Comparison of ENCODE assay signal across 8 cellular contexts in the genomic region with DNA sequence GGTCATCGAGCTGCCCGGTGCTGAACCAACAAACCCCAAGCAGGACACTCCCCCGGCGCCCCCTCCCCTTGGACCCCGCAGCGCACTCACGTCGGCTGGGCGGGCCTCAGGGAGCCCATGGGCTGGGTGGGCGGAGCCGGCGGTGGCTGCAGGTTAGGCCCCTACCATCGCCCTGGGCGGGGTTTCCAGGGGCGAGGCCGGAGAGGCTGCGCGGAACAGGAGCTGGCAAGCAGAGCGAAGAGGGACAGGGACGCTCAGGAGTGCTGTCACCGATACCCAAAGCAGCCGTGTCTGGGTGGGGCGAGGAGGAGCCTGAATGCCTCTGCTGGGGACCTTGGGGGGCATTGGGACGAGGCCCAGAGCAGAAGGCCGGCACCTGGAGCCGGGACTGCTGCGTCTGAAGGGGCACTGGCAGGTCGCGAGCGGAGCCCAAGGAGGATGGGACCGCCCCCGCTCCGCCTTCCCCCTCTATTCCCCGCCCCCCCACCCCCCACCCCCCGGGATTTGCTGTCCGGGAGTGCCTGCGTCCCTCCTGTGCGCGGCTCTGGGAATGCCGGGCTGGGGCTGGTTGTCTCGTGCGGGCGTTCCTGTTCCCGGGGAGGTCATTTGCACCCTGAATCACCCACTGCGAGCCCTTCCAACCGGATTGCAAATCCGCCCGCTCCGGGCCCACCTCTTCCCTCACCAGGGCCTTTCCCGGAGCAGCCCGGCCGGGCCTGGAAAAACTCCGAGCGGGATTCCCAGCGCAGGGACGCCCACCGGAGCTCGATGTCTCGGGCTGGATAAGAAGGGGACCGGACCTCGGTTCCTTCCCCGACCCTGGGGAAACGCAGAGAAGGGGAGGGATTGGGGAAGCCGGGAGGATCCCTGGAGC. TPM values are rescaled to one million over a fixed set of nuclear protein-coding genes. Genes with fewer than 3 reads are reported as not detected.
DNase-seq lines count a peak whose midpoint lies in the region; ATAC-seq lines count a peak whose summit lies in the region.

No MANE protein-coding gene starts in this region.

- peak overlapping the region; percentile 90 for H3K4me2 ChIP-seq in mesenchymal stem cell (ENCODE audit: low read length, poor library complexity, severe bottlenecking)

- H2AFZ ChIP-seq in mesenchymal stem cell (ENCODE audit: low read depth, low read length): peak overlapping the region; percentile 56

- H3K4ac ChIP-seq in mesenchymal stem cell (ENCODE audit: low read depth in 1 of 2, low read length in 2 of 2): no peak overlapping the region

- no peak overlapping the region for H2BK120ac ChIP-seq in mesenchymal stem cell (ENCODE audit: low read depth, low read length)

- peak overlapping the region; percentile 38 for H3K4me3 ChIP-seq in ectodermal cell (ENCODE audit: insufficient read depth, low read depth, low read length)
- H3K4me3 ChIP-seq in mesenchymal stem cell (ENCODE audit: insufficient read depth in 1 of 2, low read depth in 1 of 2, low read length in 2 of 2): peak overlapping the region; percentile 46 to 73

- no peak overlapping the region for H2BK5ac ChIP-seq in mesenchymal stem cell (ENCODE audit: low read depth, low read length, poor library complexity, severe bottlenecking)

- H3K27ac ChIP-seq in ectodermal cell (ENCODE audit: insufficient read depth, low read depth, low read length, poor library complexity, severe bottlenecking) (no peak overlapping the region), mesenchymal stem cell (ENCODE audit: low read length, poor library complexity, severe bottlenecking) (no peak overlapping the region)

- peaks cover 74% of the 10 kb centered on the region for H3K27me3 ChIP-seq in ectodermal cell (ENCODE audit: control insufficient read depth, insufficient read depth, low read length, poor library complexity, severe bottlenecking)
- H3K27me3 ChIP-seq in mesenchymal stem cell (ENCODE audit: control insufficient read depth in 1 of 2, insufficient read depth in 1 of 2, low read length in 2 of 2): peaks cover 20 to 30% of the 10 kb centered on the region in 2 experiments

- H3K14ac ChIP-seq in mesenchymal stem cell (ENCODE audit: low read length in 2 of 2): no peak overlapping the region

- H3K36me3 ChIP-seq in ectodermal cell (ENCODE audit: control insufficient read depth, insufficient read depth, low read length): no peaks in the 10 kb centered on the region
- H3K36me3 ChIP-seq in mesenchymal stem cell (ENCODE audit: control insufficient read depth in 1 of 2, insufficient read depth in 2 of 2, low read depth in 1 of 2, low read length in 2 of 2): peaks cover 17 to 23% of the 10 kb centered on the region in 2 experiments

- peak overlapping the region in 1 of 2 experiments; percentile 34 for H2BK12ac ChIP-seq in mesenchymal stem cell (ENCODE audit: low read length in 2 of 2)

- H3K9me3 ChIP-seq in ectodermal cell (ENCODE audit: control insufficient read depth, low read length) (no peaks in the 10 kb centered on the region), mesenchymal stem cell (ENCODE audit: control insufficient read depth, low read length) (no peaks in the 10 kb centered on the region)

- peak overlapping the region in 1 of 2 experiments; percentile 90 for H3K23ac ChIP-seq in mesenchymal stem cell (ENCODE audit: low read length in 2 of 2)

- H3K4me1 ChIP-seq in ectodermal cell (ENCODE audit: control insufficient read depth, insufficient read depth, low read length) (peaks cover 7% of the 10 kb centered on the region), mesenchymal stem cell (ENCODE audit: control insufficient read depth, insufficient read depth, low read depth, low read length) (peaks cover 48% of the 10 kb centered on the region)

- H3K18ac ChIP-seq in mesenchymal stem cell (ENCODE audit: low read depth in 1 of 2, low read length in 2 of 2): peak overlapping the region; percentile 18 to 50

- no peaks in the 10 kb centered on the region for H3K79me1 ChIP-seq in mesenchymal stem cell (replicated peaks; ENCODE audit: low read length, poor library complexity, severe bottlenecking)

- ATAC-seq in GM18511 (IDR thresholded peaks at IDR 0.05; ENCODE audit: unreplicated experiment) (peak; percentile 63), HG03097 (IDR thresholded peaks at IDR 0.05; ENCODE audit: low FRiP score, unreplicated experiment) (peak; percentile 44)

- no peak overlapping the region for H2AK5ac ChIP-seq in mesenchymal stem cell (ENCODE audit: low read length, severe bottlenecking)

- H3K9ac ChIP-seq in mesenchymal stem cell (ENCODE audit: low read length): peak overlapping the region; percentile 57

- DNase-seq in NCI-H526 treated with DMSO at 0.1 percent for 48 hours (lab: John Stamatoyannopoulos, UW) (peak; percentile 62), mesenchymal stem cell (peak; percentile 64), foreskin melanocyte (no peak)
- peak; percentile 46 to 53 for DNase-seq in activated CD4-positive, alpha-beta T cell treated with anti-CD3 and anti-CD28 coated beads, Interleukin-2, amount 50 U/mL, for 4 hours
- DNase-seq in stimulated activated CD8-positive, alpha-beta memory T cell treated with anti-CD3 and anti-CD28 coated beads, Interleukin-2, amount 100 ng/mL, for 48 hours (ENCODE audit: low read depth in 2 of 2): peak; percentile 69 to 77

- no peak overlapping the region for H2BK15ac ChIP-seq in mesenchymal stem cell (ENCODE audit: low read depth, poor library complexity, severe bottlenecking)

- 0% methylated on average over 57 to 60 of the region's 64 CpGs for WGBS in ectodermal cell, 2 experiments
- 0% methylated on average over 46 of the region's 64 CpGs for WGBS in mesenchymal stem cell

- peak overlapping the region; percentile 17 for H4K8ac ChIP-seq in mesenchymal stem cell (ENCODE audit: low read length)

- no peak overlapping the region for H4K91ac ChIP-seq in mesenchymal stem cell (ENCODE audit: low read length)

RNA-seq across cellular contexts. Expression of a gene that starts 0.9 kb away (rescaled TPM):
- 2.2 TPM for polyA plus RNA-seq in ectodermal cell (2013, experiment 1 of 4)
- polyA plus RNA-seq in ectodermal cell (2013, experiment 2 of 4): 3.2 TPM
- polyA plus RNA-seq in ectodermal cell (2013, experiment 3 of 4): 3.1 TPM
- polyA plus RNA-seq in ectodermal cell (2013, experiment 4 of 4): 1.6 TPM
- 0.75 TPM for polyA plus RNA-seq in mesenchymal stem cell (2013, experiment 1 of 2)
- 0.51 TPM for polyA plus RNA-seq in mesenchymal stem cell (2013, experiment 2 of 2)

RNA-seq across cellular contexts. Expression of a gene that starts 58.8 kb away (rescaled TPM):
- polyA plus RNA-seq in ectodermal cell (2013, experiment 1 of 4): 12.7 TPM
- 12.1 TPM for polyA plus RNA-seq in ectodermal cell (2013, experiment 2 of 4)
- polyA plus RNA-seq in ectodermal cell (2013, experiment 3 of 4): 6.8 TPM
- polyA plus RNA-seq in ectodermal cell (2013, experiment 4 of 4): 7.4 TPM
- 16.5 TPM for polyA plus RNA-seq in mesenchymal stem cell (2013, experiment 1 of 2)
- 17.2 TPM for polyA plus RNA-seq in mesenchymal stem cell (2013, experiment 2 of 2)
